Comparison of ENCODE assay signal across 32 cellular contexts in genomic region chr5:112195924-112196323, GRCh38.
DNase-seq lines count a peak whose midpoint lies in the region; ATAC-seq, FAIRE-seq and TF ChIP-seq lines count a peak whose summit lies in the region.
"Had no signal": no experiment of that assay in that cellular context is flagged by ENCODE, and none has a peak within 500 bp of the region (broad histone marks: within the 10 kb centered on the region; RNA-seq: fewer than 3 reads in every experiment).

No MANE protein-coding gene starts in this region.

- H3K4me1 ChIP-seq in K562 (replicated peaks in 1 of 2; ENCODE audit: control insufficient read depth in 2 of 2, insufficient read depth in 2 of 2, low read length in 2 of 2), result no peaks in the 10 kb centered on the region
- H3K4me1 ChIP-seq: A549, BE2C, BLaER1, Caco-2 had no signal

- H3K27me3 ChIP-seq in K562 (ENCODE audit: control insufficient read depth in 2 of 2, insufficient read depth in 2 of 2, low read length in 2 of 2) (peaks cover 19 to 21% of the 10 kb centered on the region in 2 experiments; a peak in 4 of 5 replicates), bronchial epithelial cell (ENCODE audit: control insufficient read depth, insufficient read depth, low read length) (no peaks in the 10 kb centered on the region)
- H3K27me3 ChIP-seq: BLaER1; BLaER1 treated with 17β-estradiol and CSF1 and Interleukin-3, amounts not matched to agents 10 nM and 100 nM had no signal

- H4K20me1 ChIP-seq in K562 (replicated peaks; ENCODE audit: control insufficient read depth, insufficient read depth, low read length), result no peaks in the 10 kb centered on the region
- H4K20me1 ChIP-seq: BLaER1; BLaER1 treated with 17β-estradiol and CSF1 and Interleukin-3, amounts not matched to agents 10 nM and 100 nM had no signal

- TF ChIP-seq RAD21 in K562 (CRISPR knock-in tag; conservative IDR thresholded peaks at IDR 0.05 in 1 of 2, IDR thresholded peaks at IDR 0.05 in 1 of 2), result no peak

- intact Hi-C loops in K562 (cut with micrococcal nuclease), result no loop called here
- intact Hi-C loops in left cardiac atrium (cut with DNase I), result no loop called here

- DNase-seq in NCI-H226 (peak; percentile 60), OCI-M1 (lab: John Stamatoyannopoulos, UW) (peak; percentile 11), K562 (ENCODE audit: extremely low read depth in 1 of 4, low spot score in 3 of 4) (no peak), bronchial epithelial cell (ENCODE audit: low read depth) (no peak), AML-193 (lab: John Stamatoyannopoulos, UW) (no peak), left cardiac atrium (no peak), kidney glomerular epithelial cell (lab: John Stamatoyannopoulos, UW) (no peak)
- no peak for DNase-seq in activated CD8-positive, alpha-beta memory T cell treated with anti-CD3 and anti-CD28 coated beads, Interleukin-2, amount 50 U/mL, for 4 hours
- DNase-seq: 8988T; ACHN; BE2C; C1 segment of cervical spinal cord; Caco-2; Calu3; CD4-positive, alpha-beta memory T cell; CD4-positive, alpha-beta T cell; CD4-positive, CD25-positive, alpha-beta regulatory T cell; CD8-positive, alpha-beta memory T cell; CD8-positive, alpha-beta T cell; COR-L47; DMS 273 treated with DMSO at 0.1 percent for 48 hours; DMS153; DMS53; DND-41; EL had no signal

- no peak overlapping the region for H3K27ac ChIP-seq in K562 (ENCODE audit: extremely low read depth, low read depth, low read length)
- H3K27ac ChIP-seq: 22Rv1; A549; BLaER1; BLaER1 treated with 17β-estradiol and CSF1 and Interleukin-3, amounts not matched to agents 10 nM and 100 nM; C4-2B had no signal

- no peaks in the 10 kb centered on the region for H3K9me3 ChIP-seq in K562 (replicated peaks; ENCODE audit: control insufficient read depth, insufficient read depth, low read depth, low read length)
- H3K9me3 ChIP-seq: A549; BE2C; BLaER1; BLaER1 treated with 17β-estradiol and CSF1 and Interleukin-3, amounts not matched to agents 10 nM and 100 nM; Caco-2 had no signal

- no peaks in the 10 kb centered on the region for H3K36me3 ChIP-seq in K562 (ENCODE audit: control insufficient read depth, insufficient read depth, low read length)
- no peaks in the 10 kb centered on the region for H3K36me3 ChIP-seq in bronchial epithelial cell (ENCODE audit: control insufficient read depth, insufficient read depth, low read length)
- H3K36me3 ChIP-seq: BE2C; BLaER1; BLaER1 treated with 17β-estradiol and CSF1 and Interleukin-3, amounts not matched to agents 10 nM and 100 nM had no signal

- H3K4me3 ChIP-seq in K562, result no peak overlapping the region
- no peak overlapping the region for H3K4me3 ChIP-seq in bronchial epithelial cell (ENCODE audit: low read depth, low read length)
- H3K4me3 ChIP-seq: A549; BLaER1; BLaER1 treated with 17β-estradiol and CSF1 and Interleukin-3, amounts not matched to agents 10 nM and 100 nM had no signal

- no peak overlapping the region for H2AFZ ChIP-seq in K562 (ENCODE audit: low read depth, low read length)

- H3K4me2 ChIP-seq in K562 (ENCODE audit: insufficient read depth, low read length), result no peak overlapping the region
- H3K4me2 ChIP-seq: A549; BLaER1; BLaER1 treated with 17β-estradiol and CSF1 and Interleukin-3, amounts not matched to agents 10 nM and 100 nM had no signal

- H3K9ac ChIP-seq in K562 (ENCODE audit: insufficient read depth in 1 of 2, low read depth in 2 of 2, low read length in 2 of 2), result no peak overlapping the region
- H3K9ac ChIP-seq: BLaER1; BLaER1 treated with 17β-estradiol and CSF1 and Interleukin-3, amounts not matched to agents 10 nM and 100 nM had no signal

- in situ Hi-C loops in K562 (cut with MboI), result no loop called here

- CTCF ChIA-PET in K562 (lab: Yijun Ruan, JAX; ENCODE audit: low intra/inter-chr PET ratio), result no interaction called here

- no peaks in the 10 kb centered on the region for H3K79me2 ChIP-seq in K562 (ENCODE audit: control insufficient read depth, insufficient read depth, low read length)

- POLR2A ChIA-PET in K562 (lab: Yijun Ruan, JAX), result interaction anchor here (1.0 kb wide), 1 partner anchor 51 kb away, joined by 3 read pairs; no protein-coding TSS in a partner anchor

- ATAC-seq in K562, result no peak
- no peak for ATAC-seq in left cardiac atrium
- ATAC-seq: A549; CD8-positive, alpha-beta T cell had no signal

- WGBS in K562 (ENCODE audit: insufficient coverage, low coverage, missing lambda C conversion rate), result 2% methylated on average over 4 of the region's 4 CpGs

- no peak for FAIRE-seq in K562 (lab: Jason Lieb, UNC)
- FAIRE-seq in bronchial epithelial cell (lab: Jason Lieb, UNC), result peak; percentile 28
- FAIRE-seq: A204.1, D721Med had no signal

- TF ChIP-seq EP300 in K562 (IDR thresholded peaks at IDR 0.05; ENCODE audit: low read length), result no peak

- no peaks in the 10 kb centered on the region for H3K9me1 ChIP-seq in K562 (ENCODE audit: control insufficient read depth, insufficient read depth, low read length)

- TF ChIP-seq POLR2A in K562 (conservative IDR thresholded peaks at IDR 0.05), result no peak

- no TSS peak for BruUV-seq in K562 (replicated peaks; lab: Mats Ljungman, UMichigan)

- no peak for TF ChIP-seq CTCF in K562 (IDR thresholded peaks at IDR 0.05 in 2 of 3, conservative IDR thresholded peaks at IDR 0.05 in 1 of 3; ENCODE audit: insufficient read depth in 2 of 3, low read depth in 1 of 3, low read length in 3 of 3)
- no peak for TF ChIP-seq CTCF in bronchial epithelial cell (IDR thresholded peaks at IDR 0.05; ENCODE audit: insufficient read depth, low read length, severe bottlenecking)

TF ChIP-seq in K562, 482 proteins besides CTCF, POLR2A, EP300 and RAD21 (continues in another document):
- no peak for TF ChIP-seq ZKSCAN8 (CRISPR knock-in tag; IDR thresholded peaks at IDR 0.05)
- TF ChIP-seq TCF3 (CRISPR knock-in tag; IDR thresholded peaks at IDR 0.05), result peak; percentile 65
- no peak for TF ChIP-seq ZBTB17 (CRISPR knock-in tag; IDR thresholded peaks at IDR 0.05)
- TF ChIP-seq ZNF445 (CRISPR knock-in tag; IDR thresholded peaks at IDR 0.05; ENCODE audit: low read depth), result no peak
- TF ChIP-seq MNT (conservative IDR thresholded peaks at IDR 0.05), result no peak
- no peak for TF ChIP-seq ZBTB43 (CRISPR knock-in tag; IDR thresholded peaks at IDR 0.05)
- no peak for TF ChIP-seq CGGBP1 (CRISPR knock-in tag; IDR thresholded peaks at IDR 0.05)
- no peak for TF ChIP-seq TSHZ1 (CRISPR knock-in tag; IDR thresholded peaks at IDR 0.05)
- no peak for TF ChIP-seq ZNF507 (tag; conservative IDR thresholded peaks at IDR 0.05)

Comparison
In these comparisons a context has a peak if more than half of its experiments do, and no peak if none do; other contexts are left out.
1. DNase-seq: peak in NCI-H226 (single experiment) and OCI-M1 (single experiment); none in K562 (0 of 4), bronchial epithelial cell (single experiment), AML-193 (0 of 2), activated CD8-positive, alpha-beta memory T cell treated with anti-CD3 and anti-CD28 coated beads, Interleukin-2, amount 50 U/mL, for 4 hours (single experiment), left cardiac atrium (single experiment) and kidney glomerular epithelial cell (single experiment).